ENCODE assay signal across 13 cellular contexts in genomic region chr20:48822178-48822577, GRCh38. TPM values are rescaled to one million over a fixed set of nuclear protein-coding genes. Genes with fewer than 3 reads are reported as not detected.
A peak's percentile ranks its signal among the peaks of the same experiment; 100 is the strongest.
DNase-seq lines count a peak whose midpoint lies in the region; ATAC-seq and TF ChIP-seq lines count a peak whose summit lies in the region.
"Had no signal": no experiment of that assay in that cellular context is flagged by ENCODE, and none has a peak within 500 bp of the region (broad histone marks: within the 10 kb centered on the region; RNA-seq: fewer than 3 reads in every experiment).

No MANE protein-coding gene starts in this region.

- no peak overlapping the region for H3K9ac ChIP-seq in colonic mucosa (ENCODE audit: low read depth in 2 of 2, low read length in 2 of 2)

- TF ChIP-seq CTCF in Panc1 (IDR thresholded peaks at IDR 0.05) (no peak), colonic mucosa (IDR thresholded peaks at IDR 0.05) (no peak), stomach (IDR thresholded peaks at IDR 0.05) (no peak), ovary (IDR thresholded peaks at IDR 0.05) (no peak)

- H3K4me1 ChIP-seq in Panc1 (ENCODE audit: control insufficient read depth, insufficient read depth, low read length) (peaks cover 36% of the 10 kb centered on the region), colonic mucosa (no peaks in the 10 kb centered on the region), stomach (peaks cover 0 to 98% (median 47%) of the 10 kb centered on the region in 4 donors), ovary (ENCODE audit: insufficient read depth) (peaks cover 3% of the 10 kb centered on the region)

- H3K36me3 ChIP-seq in Panc1 (ENCODE audit: control insufficient read depth, insufficient read depth, low read length): no peaks in the 10 kb centered on the region
- no peaks in the 10 kb centered on the region for H3K36me3 ChIP-seq in colonic mucosa
- no peaks in the 10 kb centered on the region for H3K36me3 ChIP-seq in stomach
- H3K36me3 ChIP-seq in ovary: no peaks in the 10 kb centered on the region

- in situ Hi-C loops in Panc1 (cut with HindIII; ENCODE audit: low pct_unique_long_range_greater_than_20kb, low sequenced_read_pairs): no loop called here

- H3K9me3 Mint-ChIP-seq in activated naive CD4-positive, alpha-beta T cell treated with anti-CD3 and anti-CD28 coated beads for 36 hours: no peaks in the 10 kb centered on the region
- H3K9me3 Mint-ChIP-seq: activated T-helper 2 cell treated with anti-CD3 and anti-CD28 coated beads, Interferon-gamma antibody, Interleukin-2, Interleukin-4, amounts not matched to agents 10 μg/mL and 5 μg/mL and 100 μg/mL, durations not matched to agents 14 hours and 24 hours and 36 hours had no signal

- H3K27me3 Mint-ChIP-seq in activated naive CD4-positive, alpha-beta T cell treated with anti-CD3 and anti-CD28 coated beads for 36 hours (ENCODE audit: low read depth): peaks cover 10% of the 10 kb centered on the region

- H3K4me3 Mint-ChIP-seq in activated naive CD4-positive, alpha-beta T cell treated with anti-CD3 and anti-CD28 coated beads for 36 hours: peak overlapping the region; percentile 10

- no peak overlapping the region for H3K4me3 ChIP-seq in Panc1 (ENCODE audit: low read depth in 2 of 2, low read length in 2 of 2)
- no peak overlapping the region for H3K4me3 ChIP-seq in colonic mucosa
- H3K4me3 ChIP-seq in stomach: no peak overlapping the region
- no peak overlapping the region for H3K4me3 ChIP-seq in ovary

- WGBS in stomach, 5 donors: 81 to 91% (median 87%) methylated on average over 2 of the region's 2 CpGs
- 76 to 91% (median 82%) methylated on average over 2 of the region's 2 CpGs for WGBS in ovary, 3 donors

- DNase-seq in activated naive CD4-positive, alpha-beta T cell treated with anti-CD3 and anti-CD28 coated beads for 36 hours: no peak
- no peak for DNase-seq in activated naive CD4-positive, alpha-beta T cell treated with anti-CD3 and anti-CD28 coated beads, Interleukin-2, amount 50 U/mL, for 16 hours
- DNase-seq in Panc1 (ENCODE audit: low read depth, low spot score) (no peak), colonic mucosa (no peak), stomach (no peak), T1000 (lab: John Stamatoyannopoulos, UW) (no peak), ovary (no peak)
- DNase-seq: left colon, NCI-H1930, NCI-H526 treated with DMSO at 0.1 percent for 48 hours had no signal

- H3K27ac Mint-ChIP-seq in activated naive CD4-positive, alpha-beta T cell treated with anti-CD3 and anti-CD28 coated beads for 36 hours: peak overlapping the region; percentile 44
- H3K27ac Mint-ChIP-seq: progenitor cell of endocrine pancreas had no signal

- H3K9me3 ChIP-seq in Panc1 (ENCODE audit: control insufficient read depth, insufficient read depth, low read depth, low read length): no peaks in the 10 kb centered on the region
- H3K9me3 ChIP-seq in colonic mucosa: no peaks in the 10 kb centered on the region
- no peaks in the 10 kb centered on the region for H3K9me3 ChIP-seq in stomach
- no peaks in the 10 kb centered on the region for H3K9me3 ChIP-seq in ovary

- H3K4me1 Mint-ChIP-seq in activated naive CD4-positive, alpha-beta T cell treated with anti-CD3 and anti-CD28 coated beads for 36 hours (ENCODE audit: low read depth): peaks cover 80% of the 10 kb centered on the region

- CTCF ChIA-PET in activated naive CD4-positive, alpha-beta T cell treated with anti-CD3 and anti-CD28 coated beads for 36 hours (lab: Charles Lee): no interaction called here
- CTCF ChIA-PET in Panc1 (lab: Charles Lee): no interaction called here

- H3K27me3 ChIP-seq in Panc1 (ENCODE audit: control insufficient read depth, insufficient read depth, low read length) (no peaks in the 10 kb centered on the region), colonic mucosa (peaks cover 5% of the 10 kb centered on the region), stomach (peaks cover 0 to 7% (median 0%) of the 10 kb centered on the region in 3 donors), ovary (no peaks in the 10 kb centered on the region)

- peaks cover 8% of the 10 kb centered on the region for H3K36me3 Mint-ChIP-seq in activated naive CD4-positive, alpha-beta T cell treated with anti-CD3 and anti-CD28 coated beads for 36 hours (ENCODE audit: low read depth)

- POLR2A ChIA-PET in Panc1 (lab: Charles Lee): no interaction called here

- ATAC-seq in Panc1 (no peak), HG03139 (IDR thresholded peaks at IDR 0.05; ENCODE audit: unreplicated experiment) (no peak)
- ATAC-seq: left colon had no signal

- no peak overlapping the region for H3K27ac ChIP-seq in Panc1 (ENCODE audit: low read length)
- H3K27ac ChIP-seq in colonic mucosa: peak overlapping the region; percentile 10
- H3K27ac ChIP-seq in stomach: peak overlapping the region in 3 of 5 donors; percentile 66 to 85 (median 84)
- H3K27ac ChIP-seq in ovary: no peak overlapping the region

- TSS peak; percentile 27 for BruUV-seq in Panc1 (replicated peaks; lab: Mats Ljungman, UMichigan)

- TF ChIP-seq EP300 in stomach (IDR thresholded peaks at IDR 0.05) (no peak), ovary (IDR thresholded peaks at IDR 0.05) (no peak)

- no peak for TF ChIP-seq POLR2A in stomach (IDR thresholded peaks at IDR 0.05)
- TF ChIP-seq POLR2A in ovary (IDR thresholded peaks at IDR 0.05): no peak

- intact Hi-C loops in activated naive CD4-positive, alpha-beta T cell treated with anti-CD3 and anti-CD28 coated beads for 36 hours (cut with micrococcal nuclease): loop anchor here (5.0 to 10.0 kb wide), 4 partner anchors 100 to 453 kb away; partner anchors contain the start of genes ARFGEF2, CSE1L and ZNFX1
- intact Hi-C loops in Panc1 (cut with micrococcal nuclease; ENCODE audit: unreplicated experiment): loop anchor here (10.0 kb wide), 1 partner anchor 83 kb away; no protein-coding TSS in a partner anchor
- intact Hi-C loops in colonic mucosa (cut with DNase I): no loop called here
- intact Hi-C loops in stomach (cut with DNase I; ENCODE audit: low total_unique reads): no loop called here
- intact Hi-C loops in ovary (cut with DNase I): no loop called here

RNA-seq across cellular contexts. Expression of gene PREX1, which starts 5.6 kb away (rescaled TPM):
- 10 to 100 TPM; 43.7 to 44.2 TPM for total RNA-seq in activated naive CD4-positive, alpha-beta T cell treated with anti-CD3 and anti-CD28 coated beads for 36 hours
- total RNA-seq in Panc1 (2021; ENCODE audit: unreplicated experiment): 20.0 TPM
- polyA plus RNA-seq in Panc1 (2012; ENCODE audit: insufficient read length): 18.5 TPM
- total RNA-seq in colonic mucosa: 10 to 100 TPM in 1 of 2 donors, 1 to 10 TPM in 1; 7.2 to 24.6 TPM
- total RNA-seq in stomach: 10 to 100 TPM in 3 of 5 donors, 1 to 10 TPM in 2; 9.0 to 25.2 (median 19.3) TPM
- 10 to 100 TPM in 2 of 3 donors, 1 to 10 TPM in 1; 5.2 to 17.4 (median 15.7) TPM for polyA plus RNA-seq in stomach
- 10 to 100 TPM in 2 of 7 donors, 1 to 10 TPM in 5; 3.8 to 13.6 (median 5.4) TPM for total RNA-seq in ovary
- polyA plus RNA-seq in ovary: 1 to 10 TPM; 6.7 to 8.8 TPM

Comparison
In these comparisons a context has a peak if more than half of its experiments do, and no peak if none do; other contexts are left out.
1. H3K27ac ChIP-seq: peak in colonic mucosa (single experiment) and stomach (3 of 5); none in Panc1 (single experiment) and ovary (0 of 2).
2. intact Hi-C loops: an anchor here in activated naive CD4-positive, alpha-beta T cell treated with anti-CD3 and anti-CD28 coated beads for 36 hours (5.0 to 10.0 kb wide) and Panc1 (10.0 kb wide); none called in colonic mucosa, stomach and ovary.